11 cellular contexts compared by ENCODE assay signal in the genomic region with DNA sequence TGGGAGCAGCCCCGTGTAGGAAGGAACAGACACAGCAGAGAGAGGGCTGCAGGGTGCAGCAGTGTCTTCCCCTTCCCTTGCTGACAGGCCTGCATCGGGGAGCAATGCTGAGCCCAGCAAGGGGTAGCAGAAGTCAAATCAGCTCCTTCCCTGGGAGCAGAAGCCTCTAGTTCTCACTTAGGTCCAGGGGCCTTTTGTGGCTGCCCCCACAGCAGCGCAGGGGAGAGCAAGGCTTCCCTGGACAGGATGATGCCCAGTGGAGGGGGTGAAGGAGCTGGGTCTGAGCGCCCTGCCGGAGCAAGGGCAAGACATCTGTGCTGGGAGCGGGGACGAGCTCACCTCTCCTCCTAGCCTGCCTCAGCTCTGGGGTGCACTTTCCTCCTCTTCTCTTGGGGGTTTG. TPM values are rescaled to one million over a fixed set of nuclear protein-coding genes. Genes with fewer than 3 reads are reported as not detected.
A peak's percentile ranks its signal among the peaks of the same experiment; 100 is the strongest.
DNase-seq lines count a peak whose midpoint lies in the region; ATAC-seq and TF ChIP-seq lines count a peak whose summit lies in the region.
"Had no signal": no experiment of that assay in that cellular context is flagged by ENCODE, and none has a peak within 500 bp of the region (broad histone marks: within the 10 kb centered on the region; RNA-seq: fewer than 3 reads in every experiment).

No MANE protein-coding gene starts in this region.

- peaks cover 19% of the 10 kb centered on the region for H3K36me3 ChIP-seq in CD4-positive, CD25-positive, alpha-beta regulatory T cell (ENCODE audit: control insufficient read depth, insufficient read depth, low read length)
- H3K36me3 ChIP-seq: pancreas had no signal

- peak overlapping the region; percentile 93 for H3K4me3 ChIP-seq in CD4-positive, CD25-positive, alpha-beta regulatory T cell (ENCODE audit: low read depth, low read length)

- peak overlapping the region; percentile 95 to 97 (median 96) for H3K4me3 Mint-ChIP-seq in CD4-positive, CD25-positive, alpha-beta regulatory T cell
- H3K4me3 Mint-ChIP-seq in activated naive CD8-positive, alpha-beta T cell = peak overlapping the region; percentile 95
- peak overlapping the region; percentile 95 for H3K4me3 Mint-ChIP-seq in natural killer cell
- H3K4me3 Mint-ChIP-seq: brain had no signal

- H3K27ac ChIP-seq in CD4-positive, CD25-positive, alpha-beta regulatory T cell (ENCODE audit: insufficient read depth, low read length, poor library complexity, severe bottlenecking) = no peak overlapping the region
- H3K27ac ChIP-seq: pancreas had no signal

- intact Hi-C loops in natural killer cell (cut with micrococcal nuclease) = no loop called here

- DNase-seq in CD4-positive, CD25-positive, alpha-beta regulatory T cell = no peak
- DNase-seq in natural killer cell (no peak), HT-29 (ENCODE audit: low spot score) (no peak)
- no peak for DNase-seq in effector CD8-positive, alpha-beta T cell (lab: John Stamatoyannopoulos, UW)
- DNase-seq: NCI-H146 had no signal

- H3K27me3 ChIP-seq in CD4-positive, CD25-positive, alpha-beta regulatory T cell (ENCODE audit: control insufficient read depth, insufficient read depth, low read length) = no peaks in the 10 kb centered on the region
- H3K27me3 ChIP-seq: pancreas had no signal

- no peaks in the 10 kb centered on the region for H3K9me3 Mint-ChIP-seq in CD4-positive, CD25-positive, alpha-beta regulatory T cell
- H3K9me3 Mint-ChIP-seq in activated naive CD8-positive, alpha-beta T cell (ENCODE audit: low read depth) = no peaks in the 10 kb centered on the region
- H3K9me3 Mint-ChIP-seq in natural killer cell = no peaks in the 10 kb centered on the region

- no peaks in the 10 kb centered on the region for H3K27me3 Mint-ChIP-seq in CD4-positive, CD25-positive, alpha-beta regulatory T cell
- no peaks in the 10 kb centered on the region for H3K27me3 Mint-ChIP-seq in activated naive CD8-positive, alpha-beta T cell
- no peaks in the 10 kb centered on the region for H3K27me3 Mint-ChIP-seq in natural killer cell (ENCODE audit: low read depth in 2 of 2)

- peak overlapping the region; percentile 60 to 96 (median 81) for H3K27ac Mint-ChIP-seq in CD4-positive, CD25-positive, alpha-beta regulatory T cell
- H3K27ac Mint-ChIP-seq in activated naive CD8-positive, alpha-beta T cell = peak overlapping the region; percentile 69
- peak overlapping the region; percentile 84 to 92 for H3K27ac Mint-ChIP-seq in natural killer cell

- no peak for ATAC-seq in CD4-positive, CD25-positive, alpha-beta regulatory T cell (ENCODE audit: low read depth in 2 of 2)
- peak; percentile 10 for ATAC-seq in HG03066 (IDR thresholded peaks at IDR 0.05; ENCODE audit: low read depth, unreplicated experiment)
- ATAC-seq in natural killer cell = no peak
- no peak for ATAC-seq in HG02970 (IDR thresholded peaks at IDR 0.05; ENCODE audit: low FRiP score, unreplicated experiment)
- ATAC-seq in HG03196 (IDR thresholded peaks at IDR 0.05; ENCODE audit: unreplicated experiment) = no peak

- H3K9me3 ChIP-seq in CD4-positive, CD25-positive, alpha-beta regulatory T cell (ENCODE audit: control insufficient read depth in 2 of 2, low read length in 2 of 2) = no peaks in the 10 kb centered on the region
- H3K9me3 ChIP-seq: pancreas had no signal

- peaks cover 9 to 61% (median 38%) of the 10 kb centered on the region in 4 donors for H3K4me1 Mint-ChIP-seq in CD4-positive, CD25-positive, alpha-beta regulatory T cell
- peaks cover 43% of the 10 kb centered on the region for H3K4me1 Mint-ChIP-seq in activated naive CD8-positive, alpha-beta T cell (ENCODE audit: low read depth)
- H3K4me1 Mint-ChIP-seq in natural killer cell = peaks cover 51 to 63% of the 10 kb centered on the region in 2 donors

- H3K4me1 ChIP-seq in CD4-positive, CD25-positive, alpha-beta regulatory T cell (ENCODE audit: control insufficient read depth, insufficient read depth, low read length, poor library complexity, severe bottlenecking) = peaks cover 35% of the 10 kb centered on the region
- H3K4me1 ChIP-seq: pancreas had no signal

- TF ChIP-seq CTCF in natural killer cell (IDR thresholded peaks at IDR 0.05) = no peak

- peaks cover 19% of the 10 kb centered on the region for H3K36me3 Mint-ChIP-seq in CD4-positive, CD25-positive, alpha-beta regulatory T cell
- no peaks in the 10 kb centered on the region for H3K36me3 Mint-ChIP-seq in activated naive CD8-positive, alpha-beta T cell
- no peaks in the 10 kb centered on the region for H3K36me3 Mint-ChIP-seq in natural killer cell
- H3K36me3 Mint-ChIP-seq: brain had no signal

RNA-seq across cellular contexts. Expression of a gene that starts 0.8 kb away (rescaled TPM):
- 305 TPM for total RNA-seq in CD4-positive, CD25-positive, alpha-beta regulatory T cell
- polyA plus RNA-seq in CD4-positive, CD25-positive, alpha-beta regulatory T cell = 10 to 100 TPM; 17.3 to 24.6 (median 19.8) TPM
- total RNA-seq in natural killer cell = 100 to 1,000 TPM; 345 to 440 (median 432) TPM
- 0.38 and 0.91 TPM in 2 replicates for total RNA-seq in HT-29 (2014; rRNA removed; shearing (Covaris generic))

RNA-seq across cellular contexts. Expression of a gene that starts 16.6 kb away (rescaled TPM):
- total RNA-seq in CD4-positive, CD25-positive, alpha-beta regulatory T cell = 10.0 TPM
- 1 to 10 TPM in 3 of 4 donors, under 1 TPM in 1; 0.67 to 2.2 (median 1.7) TPM for polyA plus RNA-seq in CD4-positive, CD25-positive, alpha-beta regulatory T cell
- 10 to 100 TPM; 14.0 to 21.7 (median 15.1) TPM for total RNA-seq in natural killer cell
- total RNA-seq in HT-29 (2014; rRNA removed; shearing (Covaris generic)) = 7.9 and 10.2 TPM in 2 replicates

RNA-seq across cellular contexts. Expression of a gene that starts 24.0 kb away (rescaled TPM):
- 0.35 TPM for total RNA-seq in CD4-positive, CD25-positive, alpha-beta regulatory T cell
- not detected for polyA plus RNA-seq in CD4-positive, CD25-positive, alpha-beta regulatory T cell
- not detected for total RNA-seq in natural killer cell
- total RNA-seq in HT-29 (2014; rRNA removed; shearing (Covaris generic)) = not detected in 2 replicates
- total RNA-seq: pancreas had no signal
- polyA plus RNA-seq: pancreas had no signal

RNA-seq across cellular contexts. Expression of a gene that starts 33.8 kb away (rescaled TPM):
- 3.7 TPM for total RNA-seq in CD4-positive, CD25-positive, alpha-beta regulatory T cell
- polyA plus RNA-seq in CD4-positive, CD25-positive, alpha-beta regulatory T cell = under 1 TPM in 1 of 4 donors, not detected in 3; 0.10 TPM
- 1 to 10 TPM; 4.4 to 5.3 (median 4.7) TPM for total RNA-seq in natural killer cell
- 15.3 and 16.4 TPM in 2 replicates for total RNA-seq in HT-29 (2014; rRNA removed; shearing (Covaris generic))

RNA-seq across cellular contexts. Expression of a gene that starts 43.9 kb away (rescaled TPM):
- not detected for total RNA-seq in CD4-positive, CD25-positive, alpha-beta regulatory T cell
- not detected for polyA plus RNA-seq in CD4-positive, CD25-positive, alpha-beta regulatory T cell
- not detected for total RNA-seq in natural killer cell
- 72.8 and 94.3 TPM in 2 replicates for total RNA-seq in HT-29 (2014; rRNA removed; shearing (Covaris generic))

Comparison
In these comparisons a context has a peak if more than half of its experiments do, and no peak if none do; other contexts are left out.
1. RNA of a gene that starts 0.8 kb away (total RNA-seq): 345 to 440 TPM in natural killer cell and 305 TPM in CD4-positive, CD25-positive, alpha-beta regulatory T cell (single experiment); 0.38 to 0.91 TPM in HT-29; every median in the first group is over 100 times any median in the second.
2. Peak in every context shown above with its lines, with median percentiles within 50 percentile points of each other: H3K27ac Mint-ChIP-seq and H3K4me3 Mint-ChIP-seq.